ENCODE assay signal across 26 cellular contexts in the genomic region with DNA sequence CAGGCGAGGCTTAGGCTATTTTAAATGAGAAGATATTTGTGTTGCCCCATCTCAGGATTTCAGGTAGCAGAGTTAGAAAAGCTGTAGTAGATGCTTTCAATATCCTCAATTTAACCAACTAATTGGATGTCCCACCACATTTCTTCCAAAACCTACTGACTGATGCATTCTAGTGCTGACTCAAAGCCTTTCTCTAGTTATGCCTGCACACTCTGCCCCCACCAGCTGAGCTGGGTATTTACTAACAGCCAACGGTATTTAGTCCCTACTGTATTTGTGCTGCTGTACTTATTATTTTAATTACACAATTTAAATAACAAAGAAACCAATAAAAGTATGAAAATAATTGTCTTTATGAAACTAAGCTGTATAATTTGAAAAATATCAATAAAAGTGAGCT.
"Had no signal": no experiment of that assay in that cellular context is flagged by ENCODE, and none has a peak within 500 bp of the region (broad histone marks: within the 10 kb centered on the region; RNA-seq: fewer than 3 reads in every experiment).

No MANE protein-coding gene starts in this region.

- H3K27me3 Mint-ChIP-seq: activated naive CD8-positive, alpha-beta T cell treated with anti-CD3 and anti-CD28 coated beads, Interleukin-2, amount 10 ng/mL, durations not matched to agents 7 days and 5 days had no signal

- DNase-seq: activated CD4-positive, alpha-beta T cell treated with anti-CD3 and anti-CD28 coated beads for 4 hours; activated CD8-positive, alpha-beta memory T cell treated with anti-CD3 and anti-CD28 coated beads, Interleukin-2, amount 50 U/mL, for 48 hours; activated CD8-positive, alpha-beta T cell treated with anti-CD3 and anti-CD28 coated beads, Interleukin-2, amount 10 ng/mL, durations not matched to agents 7 days and 5 days; activated naive CD4-positive, alpha-beta T cell treated with anti-CD3 and anti-CD28 coated beads, Interleukin-2, amount 50 U/mL, for 16 hours; activated naive CD8-positive, alpha-beta T cell treated with anti-CD3 and anti-CD28 coated beads, Interleukin-2, amount 10 ng/mL, durations not matched to agents 7 days and 5 days; activated T-cell treated with anti-CD3 and anti-CD28 coated beads, Interleukin-2, amount 50 U/mL, for 1 hour; adrenal gland; anterior cingulate cortex; body of pancreas; MG63; NCI-H1105; NCI-H1436; NCI-H1694 treated with DMSO at 0.1 percent for 48 hours; NCI-H2029 treated with DMSO at 0.1 percent for 48 hours; NCI-H510A treated with DMSO at 0.1 percent for 48 hours; NCI-H69; NK-92 treated with Interleukin-12 subunit alpha and Interleukin-12 subunit beta, amount 100 ng/mL, for 24 hours; OCI-M1; RPMI8226; T-cell; T1000 had no signal

- H3K4me3 Mint-ChIP-seq: activated CD8-positive, alpha-beta T cell treated with anti-CD3 and anti-CD28 coated beads, Interleukin-2, amount 10 ng/mL, durations not matched to agents 7 days and 5 days; activated naive CD8-positive, alpha-beta T cell treated with anti-CD3 and anti-CD28 coated beads, Interleukin-2, amount 10 ng/mL, durations not matched to agents 7 days and 5 days; T-cell had no signal

- H3K36me3 Mint-ChIP-seq: activated naive CD8-positive, alpha-beta T cell treated with anti-CD3 and anti-CD28 coated beads, Interleukin-2, amount 10 ng/mL, durations not matched to agents 7 days and 5 days; T-cell had no signal

- H3K27me3 ChIP-seq: adrenal gland, body of pancreas, MG63 had no signal

- H3K4me1 Mint-ChIP-seq: activated naive CD8-positive, alpha-beta T cell treated with anti-CD3 and anti-CD28 coated beads, Interleukin-2, amount 10 ng/mL, durations not matched to agents 7 days and 5 days; T-cell had no signal

- ATAC-seq: activated CD8-positive, alpha-beta T cell treated with anti-CD3 and anti-CD28 coated beads, Interleukin-2, amount 10 ng/mL, durations not matched to agents 7 days and 5 days; body of pancreas; Panc1; Right ventricle myocardium inferior; T-cell had no signal

- H3K36me3 ChIP-seq: adrenal gland, MG63 had no signal

- H3K27ac Mint-ChIP-seq: activated CD8-positive, alpha-beta T cell treated with anti-CD3 and anti-CD28 coated beads, Interleukin-2, amount 10 ng/mL, durations not matched to agents 7 days and 5 days; activated naive CD8-positive, alpha-beta T cell treated with anti-CD3 and anti-CD28 coated beads, Interleukin-2, amount 10 ng/mL, durations not matched to agents 7 days and 5 days; T-cell had no signal

- H3K4me3 ChIP-seq: adrenal gland, body of pancreas, MG63, SK-N-MC had no signal

- H3K9ac ChIP-seq: KMS-11 had no signal

- H3K9me3 Mint-ChIP-seq: activated naive CD8-positive, alpha-beta T cell treated with anti-CD3 and anti-CD28 coated beads, Interleukin-2, amount 10 ng/mL, durations not matched to agents 7 days and 5 days; T-cell had no signal

- H3K4me1 ChIP-seq: adrenal gland, body of pancreas had no signal

- H3K4me2 ChIP-seq: KMS-11 had no signal

- H3K9me3 ChIP-seq: adrenal gland, body of pancreas, MG63 had no signal

- H3K27ac ChIP-seq: adrenal gland, body of pancreas, KMS-11, SK-N-MC, VCaP had no signal
